In the genomic region with DNA sequence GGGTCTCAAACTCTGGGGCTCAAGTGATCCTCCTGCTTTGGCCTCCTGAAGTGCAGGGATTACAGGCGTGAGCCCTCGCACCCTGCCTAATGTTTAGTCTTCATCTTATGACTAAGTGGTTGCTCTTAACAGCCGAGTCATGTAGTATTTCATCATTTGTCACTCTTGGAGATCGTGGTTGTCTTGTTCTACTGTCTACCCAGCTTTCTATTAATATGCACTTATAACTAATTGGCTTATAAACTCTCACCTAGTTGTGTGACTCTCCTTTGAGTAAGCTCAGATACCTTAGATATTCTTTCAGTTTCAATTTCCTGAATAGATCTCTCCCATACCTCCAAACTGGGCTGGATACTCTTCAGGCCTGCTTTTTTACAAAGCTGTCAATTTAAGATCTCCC, we compare ENCODE assay signal across 13 cellular contexts. TPM values are rescaled to one million over a fixed set of nuclear protein-coding genes. Genes with fewer than 3 reads are reported as not detected.
DNase-seq lines count a peak whose midpoint lies in the region; ATAC-seq, FAIRE-seq and TF ChIP-seq lines count a peak whose summit lies in the region.
"Had no signal": no experiment of that assay in that cellular context is flagged by ENCODE, and none has a peak within 500 bp of the region (broad histone marks: within the 10 kb centered on the region; RNA-seq: fewer than 3 reads in every experiment).

No MANE protein-coding gene starts in this region.

- no peaks in the 10 kb centered on the region for H3K36me3 ChIP-seq in adrenal gland (replicated peaks in 1 of 2)

- intact Hi-C loops in adrenal gland (cut with DNase I) = no loop called here

- DNase-seq in A549 (ENCODE audit: low read depth in 1 of 2, low spot score in 1 of 2) = no peak
- DNase-seq in ELR (ENCODE audit: low read depth) = peak; percentile 46
- DNase-seq in OCI-M1 (lab: John Stamatoyannopoulos, UW) = peak; percentile 32
- DNase-seq in NCI-H510A treated with DMSO at 0.1 percent for 48 hours (lab: John Stamatoyannopoulos, UW) = no peak
- no peak for DNase-seq in adrenal gland
- DNase-seq: CD8-positive, alpha-beta T cell; naive thymus-derived CD4-positive, alpha-beta T cell; NCI-H526; T-helper 1 cell had no signal

- 56% methylated on average over 4 of the region's 4 CpGs for WGBS in A549 (ENCODE audit: missing lambda C conversion rate)
- whole genome bisulfite sequencing in adrenal gland, 4 donors = 68 to 80% (median 69%) methylated on average over 4 of the region's 4 CpGs

- peak overlapping the region; percentile 33 for H3K4me2 ChIP-seq in A549

- H3K27ac ChIP-seq in A549 (0 out of 6 replicates have a peak overlapping the region, but pooled peaks of 1 of the 2 experiments have one; percentile 3), adrenal gland (no peak overlapping the region)

- ATAC-seq in A549 = peak in 1 of 2 experiments; percentile 73; a peak in 2 of 6 replicates
- ATAC-seq in esophagus mucosa = peak; percentile 95
- no peak for ATAC-seq in GM19023 (IDR thresholded peaks at IDR 0.05; ENCODE audit: unreplicated experiment)
- ATAC-seq in HG03354 (IDR thresholded peaks at IDR 0.05; ENCODE audit: poor library complexity, severe bottlenecking, unreplicated experiment) = no peak
- ATAC-seq: CD8-positive, alpha-beta T cell; naive thymus-derived CD4-positive, alpha-beta T cell had no signal

- TF ChIP-seq CTCF in A549 (IDR thresholded peaks at IDR 0.05) (no peak), adrenal gland (IDR thresholded peaks at IDR 0.05) (no peak)

- CTCF ChIA-PET in A549 (lab: Yijun Ruan, JAX) = interaction anchor here (1.1 to 1.5 kb wide), 4 partner anchors 20 to 430 kb away, joined by 3 to 4 read pairs (median 4); a partner anchor contains a TSS

- H3K4me3 ChIP-seq in A549 (no peak overlapping the region), adrenal gland (no peak overlapping the region)

- TF ChIP-seq RAD21 in A549 (conservative IDR thresholded peaks at IDR 0.05 in 1 of 2, IDR thresholded peaks at IDR 0.05 in 1 of 2) = no peak

- TF ChIP-seq EP300 in A549 (IDR thresholded peaks at IDR 0.05) = no peak

- POLR2A ChIA-PET in A549 (lab: Yijun Ruan, JAX) = no interaction called here

- FAIRE-seq in A549 (lab: Jason Lieb, UNC) = no peak
- FAIRE-seq: urothelium cell line had no signal

- no peaks in the 10 kb centered on the region for H3K9me3 ChIP-seq in A549
- H3K9me3 ChIP-seq in adrenal gland (replicated peaks in 1 of 3) = no peaks in the 10 kb centered on the region

- no peaks in the 10 kb centered on the region for H3K27me3 ChIP-seq in adrenal gland

- H3K4me1 ChIP-seq in A549 (peaks cover 23% of the 10 kb centered on the region), adrenal gland (replicated peaks in 1 of 2) (peaks cover 0 to 6% of the 10 kb centered on the region in 2 donors)

- TF ChIP-seq POLR2A in A549 (IDR thresholded peaks at IDR 0.05; ENCODE audit: low read length) (no peak), adrenal gland (IDR thresholded peaks at IDR 0.05) (no peak)

TF ChIP-seq in A549, 52 proteins besides CTCF, POLR2A, EP300 and RAD21:
- TF ChIP-seq BHLHE40 (IDR thresholded peaks at IDR 0.05; ENCODE audit: low read depth, low read length) = no peak
- no peak for TF ChIP-seq RARB (CRISPR knock-in tag; IDR thresholded peaks at IDR 0.05)
- no peak for TF ChIP-seq HEYL (CRISPR knock-in tag; IDR thresholded peaks at IDR 0.05)
- no peak for TF ChIP-seq CBX8 (IDR thresholded peaks at IDR 0.05)
- TF ChIP-seq RNF2 (IDR thresholded peaks at IDR 0.05; ENCODE audit: borderline replicate concordance, low read depth) = no peak
- TF ChIP-seq CBX2 (IDR thresholded peaks at IDR 0.05; ENCODE audit: borderline replicate concordance, low read depth) = no peak
- no peak for TF ChIP-seq TFCP2L1 (CRISPR knock-in tag; IDR thresholded peaks at IDR 0.05)
- TF ChIP-seq, protein P1, sequence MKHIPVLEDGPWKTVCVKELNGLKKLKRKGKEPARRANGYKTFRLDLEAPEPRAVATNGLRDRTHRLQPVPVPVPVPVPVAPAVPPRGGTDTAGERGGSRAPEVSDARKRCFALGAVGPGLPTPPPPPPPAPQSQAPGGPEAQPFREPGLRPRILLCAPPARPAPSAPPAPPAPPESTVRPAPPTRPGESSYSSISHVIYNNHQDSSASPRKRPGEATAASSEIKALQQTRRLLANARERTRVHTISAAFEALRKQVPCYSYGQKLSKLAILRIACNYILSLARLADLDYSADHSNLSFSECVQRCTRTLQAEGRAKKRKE (CRISPR knock-in tag; IDR thresholded peaks at IDR 0.05; ENCODE audit: low read depth) = no peak
- no peak for TF ChIP-seq RFX5 (IDR thresholded peaks at IDR 0.05)
- no peak for TF ChIP-seq TP53 (CRISPR knock-in tag; IDR thresholded peaks at IDR 0.05)
- TF ChIP-seq MAZ (IDR thresholded peaks at IDR 0.05; ENCODE audit: borderline replicate concordance, low read depth, low read length) = no peak
- TF ChIP-seq FOXS1 (CRISPR knock-in tag; IDR thresholded peaks at IDR 0.05) = no peak
- no peak for TF ChIP-seq POLR2AphosphoS2 (conservative IDR thresholded peaks at IDR 0.05; ENCODE audit: low read length)
- no peak for TF ChIP-seq FOSL2 (IDR thresholded peaks at IDR 0.05)
- TF ChIP-seq FOSL2 (CRISPR knock-in tag; IDR thresholded peaks at IDR 0.05) = no peak
- no peak for TF ChIP-seq MYC (IDR thresholded peaks at IDR 0.05; ENCODE audit: borderline replicate concordance, low read length)
- TF ChIP-seq RCOR1 (IDR thresholded peaks at IDR 0.05; ENCODE audit: low read depth, low read length) = no peak
TF ChIP-seq in A549: peak in this region for 0.

RNA-seq across cellular contexts. Expression of a gene that starts 19.9 kb away (rescaled TPM):
- polyA plus RNA-seq in A549 (2011; rRNA removed) (19.6 and 38.8 TPM in 2 replicates), A549 (2017; fragmentation: RNase III; extraction: RNeasy Plus Mini Kit Qiagen cat#74134 plus additional on column Dnase treatment) (22.8 to 33.0 TPM (median 27.2 TPM) in 3 replicates), adrenal gland (10 to 100 TPM in 1 of 3 donors, 1 to 10 TPM in 2; 6.8 to 21.6 (median 7.5) TPM)
- 4.9 and 8.1 TPM in 2 replicates for polyA plus RNA-seq in A549 (2012; cell fraction: cytosol; rRNA removed)
- polyA plus RNA-seq in A549 (2012; cell fraction: nucleus; rRNA removed) = 2.3 and 3.3 TPM in 2 replicates
- polyA minus RNA-seq in A549 (2011; rRNA and poly(A)+ RNA removed) = 44.0 and 49.7 TPM in 2 replicates
- total RNA-seq in esophagus mucosa (49.5 TPM), adrenal gland (10 to 100 TPM; 33.7 to 73.1 (median 44.1) TPM)

Comparison
In these comparisons a context has a peak if more than half of its experiments do, and no peak if none do; other contexts are left out.
1. DNase-seq: peak in ELR (single experiment) and OCI-M1 (single experiment); none in A549 (0 of 2), NCI-H510A treated with DMSO at 0.1 percent for 48 hours (single experiment) and adrenal gland (0 of 7).